Comparison of ENCODE assay signal across 8 cellular contexts in the genomic region with DNA sequence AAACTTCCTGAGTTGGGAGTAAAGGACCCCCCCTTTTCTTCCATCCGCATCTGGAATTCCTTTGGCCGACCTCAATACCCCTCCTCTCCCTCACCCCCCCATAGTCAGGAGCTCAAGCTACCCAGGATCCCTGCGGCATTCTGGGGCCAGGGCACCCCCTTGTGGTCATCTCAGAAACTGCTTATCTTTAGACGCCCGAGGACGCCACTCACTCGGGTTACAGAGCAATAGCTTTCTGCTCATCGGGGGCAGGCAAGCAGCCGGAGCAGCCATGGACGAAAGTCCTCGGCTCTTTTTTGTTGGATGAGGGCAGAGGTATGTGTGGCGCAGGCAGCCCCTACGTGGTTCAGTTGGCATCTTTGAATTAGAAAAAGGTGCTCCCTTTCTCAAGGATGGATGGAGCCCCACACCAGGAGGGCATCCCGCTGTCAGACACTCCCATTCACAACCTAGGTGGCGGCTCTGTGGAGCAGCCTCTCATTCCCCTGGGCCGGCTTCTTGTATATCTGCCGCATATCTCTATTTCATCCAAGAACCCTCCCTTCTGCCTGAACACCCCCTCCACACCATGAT.
DNase-seq lines count a peak whose midpoint lies in the region; ATAC-seq and TF ChIP-seq lines count a peak whose summit lies in the region.

No MANE protein-coding gene starts in this region.

- DNase-seq in NK-92 treated with Interleukin-12 subunit alpha and Interleukin-12 subunit beta, amount 100 ng/mL, for 24 hours (lab: John Stamatoyannopoulos, UW): peak; percentile 34
- DNase-seq in NK-92 (lab: John Stamatoyannopoulos, UW; ENCODE audit: unreplicated experiment): no peak
- peak; percentile 58 for DNase-seq in NCI-H1092 treated with DMSO at 0.1 percent for 48 hours (lab: John Stamatoyannopoulos, UW)
- peak; percentile 56 for DNase-seq in central memory CD4-positive, alpha-beta T cell
- DNase-seq in islet precursor cell: peak; percentile 91
- DNase-seq in stimulated activated CD4-positive, alpha-beta T cell treated with anti-CD3 and anti-CD28 coated beads, Interleukin-15, amount 100 ng/mL, for 24 hours: peak; percentile 77

- no peak for ATAC-seq in HG02571 (IDR thresholded peaks at IDR 0.05; ENCODE audit: unreplicated experiment)

- TF ChIP-seq CTCF in VCaP (conservative IDR thresholded peaks at IDR 0.05): peak; percentile 92

- H3K27ac ChIP-seq in VCaP: no peak overlapping the region
